Comparison of ENCODE assay signal across 1 cellular context in the genomic region with DNA sequence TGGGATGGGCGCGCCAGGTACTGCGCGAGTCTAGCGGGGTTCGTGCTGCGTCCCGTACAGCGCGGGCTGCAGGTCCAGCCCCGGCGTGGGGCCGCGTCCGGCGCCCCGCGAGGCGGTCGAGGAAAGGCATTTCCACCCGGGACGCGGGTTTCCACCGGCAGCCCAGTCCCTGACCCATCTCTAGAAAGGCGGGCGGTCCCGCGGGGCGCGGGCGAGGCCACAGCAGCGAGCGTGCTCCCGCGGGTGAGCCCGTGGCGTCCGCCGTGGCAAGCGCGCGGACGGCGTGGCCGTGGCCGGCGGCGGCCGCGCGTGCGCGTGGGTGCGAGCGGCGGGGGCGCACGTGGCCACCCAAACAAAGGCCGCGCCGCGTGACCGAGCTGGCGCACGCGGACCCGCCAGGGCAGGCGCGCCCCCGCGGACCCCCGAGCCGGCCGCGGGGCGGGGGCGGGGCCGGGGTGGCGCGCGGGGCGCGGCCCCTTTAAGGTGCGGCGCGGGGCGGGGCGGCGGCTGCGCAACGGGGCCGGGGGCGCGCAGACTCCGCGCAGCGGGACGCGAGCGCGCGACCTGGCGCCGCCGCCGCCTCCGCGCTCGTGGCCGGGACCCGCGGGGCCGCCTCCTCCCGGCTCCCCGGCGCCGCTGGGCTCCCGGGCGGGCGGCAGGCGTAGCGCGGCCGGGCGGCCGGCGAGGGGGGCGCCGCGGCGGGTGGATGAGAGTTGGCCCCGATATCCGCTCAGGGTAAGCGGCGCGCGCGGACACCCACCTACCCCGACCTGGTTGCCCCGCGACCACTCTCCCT.
TF ChIP-seq lines count a peak whose summit lies in the region.

No MANE protein-coding gene starts in this region.

TF ChIP-seq in K562, 482 proteins besides CTCF, POLR2A, EP300 and RAD21 (continued from another document):
- TF ChIP-seq ETV6 (IDR thresholded peaks at IDR 0.05; ENCODE audit: borderline replicate concordance in 1 of 2, low read depth in 2 of 2, low read length in 1 of 2) (no peak), ETV6 (CRISPR knock-in tag; IDR thresholded peaks at IDR 0.05; ENCODE audit: borderline replicate concordance) (no peak), ZC3H11A (IDR thresholded peaks at IDR 0.05; ENCODE audit: low read depth, low read length) (no peak), GTF2B (IDR thresholded peaks at IDR 0.05; ENCODE audit: extremely low read depth, insufficient read length) (no peak), IRF1 (CRISPR knock-in tag; IDR thresholded peaks at IDR 0.05; ENCODE audit: borderline replicate concordance) (no peak), NCOA1 (IDR thresholded peaks at IDR 0.05; ENCODE audit: low read depth) (no peak), NR2C1 (IDR thresholded peaks at IDR 0.05) (no peak), NR2C1 (tag; IDR thresholded peaks at IDR 0.05) (no peak), E2F6 (IDR thresholded peaks at IDR 0.05; ENCODE audit: borderline replicate concordance in 1 of 2, extremely low read depth in 1 of 2, insufficient read depth in 1 of 2, insufficient read length in 1 of 2, low read depth in 1 of 2, low read length in 1 of 2, poor library complexity in 1 of 2, severe bottlenecking in 1 of 2) (peak in 1 of 2 experiments; percentile 38), ZNF197 (CRISPR knock-in tag; IDR thresholded peaks at IDR 0.05; ENCODE audit: low read depth) (peak; percentile 80), CBX2 (IDR thresholded peaks at IDR 0.05; ENCODE audit: insufficient read depth, low read length, poor library complexity, severe bottlenecking) (no peak), RFX1 (IDR thresholded peaks at IDR 0.05) (no peak), RBFOX2 (IDR thresholded peaks at IDR 0.05; ENCODE audit: low read depth, low read length) (peak; percentile 26; the same call in 1 of the 2 replicates), SREBF1 (IDR thresholded peaks at IDR 0.05; ENCODE audit: borderline replicate concordance, low read depth, low read length) (no peak), DDX20 (tag; IDR thresholded peaks at IDR 0.05; ENCODE audit: low read depth) (no peak), SIN3A (IDR thresholded peaks at IDR 0.05; ENCODE audit: borderline replicate concordance in 2 of 2, control insufficient read depth in 1 of 2, low read depth in 2 of 2, low read length in 2 of 2) (no peak), ZNF444 (CRISPR knock-in tag; IDR thresholded peaks at IDR 0.05) (no peak), HLTF (IDR thresholded peaks at IDR 0.05) (no peak), JUND (IDR thresholded peaks at IDR 0.05; ENCODE audit: borderline replicate concordance, low read depth, low read length) (no peak), JUND (tag; IDR thresholded peaks at IDR 0.05; ENCODE audit: borderline replicate concordance, low read depth, low read length) (no peak), LCOR (CRISPR knock-in tag; IDR thresholded peaks at IDR 0.05) (no peak), ZNF644 (tag; IDR thresholded peaks at IDR 0.05; ENCODE audit: low read depth) (peak; percentile 56; the same call in 1 of the 2 replicates), ZBTB2 (IDR thresholded peaks at IDR 0.05) (no peak), TSC22D4 (tag; IDR thresholded peaks at IDR 0.05) (no peak)
- TF ChIP-seq, protein P1, sequence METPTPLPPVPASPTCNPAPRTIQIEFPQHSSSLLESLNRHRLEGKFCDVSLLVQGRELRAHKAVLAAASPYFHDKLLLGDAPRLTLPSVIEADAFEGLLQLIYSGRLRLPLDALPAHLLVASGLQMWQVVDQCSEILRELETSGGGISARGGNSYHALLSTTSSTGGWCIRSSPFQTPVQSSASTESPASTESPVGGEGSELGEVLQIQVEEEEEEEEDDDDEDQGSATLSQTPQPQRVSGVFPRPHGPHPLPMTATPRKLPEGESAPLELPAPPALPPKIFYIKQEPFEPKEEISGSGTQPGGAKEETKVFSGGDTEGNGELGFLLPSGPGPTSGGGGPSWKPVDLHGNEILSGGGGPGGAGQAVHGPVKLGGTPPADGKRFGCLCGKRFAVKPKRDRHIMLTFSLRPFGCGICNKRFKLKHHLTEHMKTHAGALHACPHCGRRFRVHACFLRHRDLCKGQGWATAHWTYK (CRISPR knock-in tag; IDR thresholded peaks at IDR 0.05): peak; percentile 99
- TF ChIP-seq, protein P2, sequence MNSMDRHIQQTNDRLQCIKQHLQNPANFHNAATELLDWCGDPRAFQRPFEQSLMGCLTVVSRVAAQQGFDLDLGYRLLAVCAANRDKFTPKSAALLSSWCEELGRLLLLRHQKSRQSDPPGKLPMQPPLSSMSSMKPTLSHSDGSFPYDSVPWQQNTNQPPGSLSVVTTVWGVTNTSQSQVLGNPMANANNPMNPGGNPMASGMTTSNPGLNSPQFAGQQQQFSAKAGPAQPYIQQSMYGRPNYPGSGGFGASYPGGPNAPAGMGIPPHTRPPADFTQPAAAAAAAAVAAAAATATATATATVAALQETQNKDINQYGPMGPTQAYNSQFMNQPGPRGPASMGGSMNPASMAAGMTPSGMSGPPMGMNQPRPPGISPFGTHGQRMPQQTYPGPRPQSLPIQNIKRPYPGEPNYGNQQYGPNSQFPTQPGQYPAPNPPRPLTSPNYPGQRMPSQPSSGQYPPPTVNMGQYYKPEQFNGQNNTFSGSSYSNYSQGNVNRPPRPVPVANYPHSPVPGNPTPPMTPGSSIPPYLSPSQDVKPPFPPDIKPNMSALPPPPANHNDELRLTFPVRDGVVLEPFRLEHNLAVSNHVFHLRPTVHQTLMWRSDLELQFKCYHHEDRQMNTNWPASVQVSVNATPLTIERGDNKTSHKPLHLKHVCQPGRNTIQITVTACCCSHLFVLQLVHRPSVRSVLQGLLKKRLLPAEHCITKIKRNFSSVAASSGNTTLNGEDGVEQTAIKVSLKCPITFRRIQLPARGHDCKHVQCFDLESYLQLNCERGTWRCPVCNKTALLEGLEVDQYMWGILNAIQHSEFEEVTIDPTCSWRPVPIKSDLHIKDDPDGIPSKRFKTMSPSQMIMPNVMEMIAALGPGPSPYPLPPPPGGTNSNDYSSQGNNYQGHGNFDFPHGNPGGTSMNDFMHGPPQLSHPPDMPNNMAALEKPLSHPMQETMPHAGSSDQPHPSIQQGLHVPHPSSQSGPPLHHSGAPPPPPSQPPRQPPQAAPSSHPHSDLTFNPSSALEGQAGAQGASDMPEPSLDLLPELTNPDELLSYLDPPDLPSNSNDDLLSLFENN (IDR thresholded peaks at IDR 0.05; ENCODE audit: low read depth in 2 of 2, low read length in 2 of 2): no peak
- TF ChIP-seq, protein P3, sequence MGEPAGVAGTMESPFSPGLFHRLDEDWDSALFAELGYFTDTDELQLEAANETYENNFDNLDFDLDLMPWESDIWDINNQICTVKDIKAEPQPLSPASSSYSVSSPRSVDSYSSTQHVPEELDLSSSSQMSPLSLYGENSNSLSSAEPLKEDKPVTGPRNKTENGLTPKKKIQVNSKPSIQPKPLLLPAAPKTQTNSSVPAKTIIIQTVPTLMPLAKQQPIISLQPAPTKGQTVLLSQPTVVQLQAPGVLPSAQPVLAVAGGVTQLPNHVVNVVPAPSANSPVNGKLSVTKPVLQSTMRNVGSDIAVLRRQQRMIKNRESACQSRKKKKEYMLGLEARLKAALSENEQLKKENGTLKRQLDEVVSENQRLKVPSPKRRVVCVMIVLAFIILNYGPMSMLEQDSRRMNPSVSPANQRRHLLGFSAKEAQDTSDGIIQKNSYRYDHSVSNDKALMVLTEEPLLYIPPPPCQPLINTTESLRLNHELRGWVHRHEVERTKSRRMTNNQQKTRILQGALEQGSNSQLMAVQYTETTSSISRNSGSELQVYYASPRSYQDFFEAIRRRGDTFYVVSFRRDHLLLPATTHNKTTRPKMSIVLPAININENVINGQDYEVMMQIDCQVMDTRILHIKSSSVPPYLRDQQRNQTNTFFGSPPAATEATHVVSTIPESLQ (CRISPR knock-in tag; IDR thresholded peaks at IDR 0.05): no peak
TF ChIP-seq in K562: peak in this region for 20.
